In genomic region chr4:42396361-42397255, GRCh38 we compare ENCODE assay signal across 9 cellular contexts. TPM values are rescaled to one million over a fixed set of nuclear protein-coding genes. Genes with fewer than 3 reads are reported as not detected.
A peak's percentile ranks its signal among the peaks of the same experiment; 100 is the strongest.
DNase-seq lines count a peak whose midpoint lies in the region; ATAC-seq, FAIRE-seq and TF ChIP-seq lines count a peak whose summit lies in the region.
"Had no signal": no experiment of that assay in that cellular context is flagged by ENCODE, and none has a peak within 500 bp of the region (broad histone marks: within the 10 kb centered on the region; RNA-seq: fewer than 3 reads in every experiment).

No MANE protein-coding gene starts in this region.

- no peak overlapping the region for H3K4me2 ChIP-seq in HepG2 (ENCODE audit: low read depth, low read length)

- no peak for TF ChIP-seq CTCF in HepG2 (CRISPR knock-in tag; IDR thresholded peaks at IDR 0.05)
- no peak for TF ChIP-seq CTCF in transverse colon (IDR thresholded peaks at IDR 0.05)

- POLR2A ChIA-PET in HepG2 (lab: Yijun Ruan, JAX) = no interaction called here

- TF ChIP-seq EP300 in HepG2 (IDR thresholded peaks at IDR 0.05; ENCODE audit: low read depth in 2 of 2, low read length in 2 of 2) = no peak
- TF ChIP-seq EP300 in HepG2 (CRISPR knock-in tag; IDR thresholded peaks at IDR 0.05; ENCODE audit: borderline replicate concordance) = no peak
- no peak for TF ChIP-seq EP300 in transverse colon (IDR thresholded peaks at IDR 0.05; ENCODE audit: low read depth)

- 46% methylated on average over 46 of the region's 47 CpGs for WGBS in HepG2 (ENCODE audit: low lambda C conversion rate)
- WGBS in transverse colon (ENCODE audit: low coverage in 1 of 2), 2 donors = 17 to 26% methylated on average over 15 to 47 of the region's 47 CpGs

- H3K79me2 ChIP-seq in HepG2 (ENCODE audit: insufficient read depth, low read length) = no peaks in the 10 kb centered on the region

- H3K4me1 Mint-ChIP-seq in activated T-cell treated with anti-CD3 and anti-CD28 coated beads, Interleukin-2, amount 50 U/mL, for 72 hours (ENCODE audit: low read depth) = peaks cover 25% of the 10 kb centered on the region
- peaks cover 11% of the 10 kb centered on the region for H3K4me1 Mint-ChIP-seq in activated T-helper 17 cell treated with anti-CD3 and anti-CD28 coated beads, Interleukin-2, amount 50 U/mL, for 72 hours

- no peak overlapping the region for H3K27ac ChIP-seq in HepG2 (ENCODE audit: extremely low read length, insufficient read depth, low read length)
- no peak overlapping the region for H3K27ac ChIP-seq in transverse colon

- no peak for FAIRE-seq in HepG2 (lab: Jason Lieb, UNC)

- H4K20me1 ChIP-seq in HepG2 (ENCODE audit: insufficient read depth, low read length) = no peaks in the 10 kb centered on the region

- no peak overlapping the region for H2AFZ ChIP-seq in HepG2 (ENCODE audit: low read length)

- CTCF ChIA-PET in HepG2 (lab: Yijun Ruan, JAX; ENCODE audit: low intra/inter-chr PET ratio, low total read pairs) = no interaction called here

- no peak overlapping the region for H3K9ac ChIP-seq in HepG2 (ENCODE audit: insufficient read depth, low read depth, low read length)

- BruUV-seq in HepG2 (replicated peaks; lab: Mats Ljungman, UMichigan) = no TSS peak

- H3K27ac Mint-ChIP-seq in activated T-cell treated with anti-CD3 and anti-CD28 coated beads, Interleukin-2, amount 50 U/mL, for 72 hours = no peak overlapping the region
- H3K27ac Mint-ChIP-seq in activated T-helper 17 cell treated with anti-CD3 and anti-CD28 coated beads, Interleukin-2, amount 50 U/mL, for 72 hours = no peak overlapping the region

- ATAC-seq in activated T-cell treated with anti-CD3 and anti-CD28 coated beads, Interleukin-2, amount 50 U/mL, for 72 hours (replicated peaks in 1 of 2) = peak in 1 of 2 donors; percentile 1
- ATAC-seq in activated T-helper 17 cell treated with anti-CD3 and anti-CD28 coated beads, Interleukin-2, amount 50 U/mL, for 72 hours (replicated peaks) = peak; percentile 20
- ATAC-seq in HepG2 = no peak
- ATAC-seq in GM18498 (IDR thresholded peaks at IDR 0.05; ENCODE audit: unreplicated experiment) = no peak

- intact Hi-C loops in HepG2 (cut with micrococcal nuclease; ENCODE audit: unreplicated experiment) (no loop called here), transverse colon (cut with DNase I; ENCODE audit: low total_unique reads) (no loop called here)

- H3K9me3 ChIP-seq in HepG2 (ENCODE audit: low read length) (no peaks in the 10 kb centered on the region), transverse colon (no peaks in the 10 kb centered on the region)

- H3K4me1 ChIP-seq in HepG2 (ENCODE audit: insufficient read depth, low read length) (no peaks in the 10 kb centered on the region), transverse colon (peaks cover 3 to 31% (median 28%) of the 10 kb centered on the region in 4 donors)

- H3K27me3 ChIP-seq in HepG2 (ENCODE audit: control insufficient read depth in 1 of 2, insufficient read depth in 2 of 2, low read length in 2 of 2) = peaks cover 2 to 47% of the 10 kb centered on the region in 2 experiments
- peaks cover 77% of the 10 kb centered on the region for H3K27me3 ChIP-seq in transverse colon

- TF ChIP-seq RAD21 in HepG2 (CRISPR knock-in tag; IDR thresholded peaks at IDR 0.05) = no peak

- H3K9me3 Mint-ChIP-seq in activated T-cell treated with anti-CD3 and anti-CD28 coated beads, Interleukin-2, amount 50 U/mL, for 72 hours = no peaks in the 10 kb centered on the region
- H3K9me3 Mint-ChIP-seq in activated T-helper 17 cell treated with anti-CD3 and anti-CD28 coated beads, Interleukin-2, amount 50 U/mL, for 72 hours = no peaks in the 10 kb centered on the region

- TF ChIP-seq POLR2A in HepG2 (IDR thresholded peaks at IDR 0.05; ENCODE audit: insufficient read depth in 1 of 2, low read depth in 2 of 2, low read length in 2 of 2) (no peak), transverse colon (IDR thresholded peaks at IDR 0.05) (no peak)

- H3K27me3 Mint-ChIP-seq in activated T-cell treated with anti-CD3 and anti-CD28 coated beads, Interleukin-2, amount 50 U/mL, for 72 hours (ENCODE audit: low read depth) = peaks cover 59% of the 10 kb centered on the region
- peaks cover 39% of the 10 kb centered on the region for H3K27me3 Mint-ChIP-seq in activated T-helper 17 cell treated with anti-CD3 and anti-CD28 coated beads, Interleukin-2, amount 50 U/mL, for 72 hours

- in situ Hi-C loops in HepG2 (cut with HindIII; ENCODE audit: extremely low pct_ligation_motif_present, low pct_unique_long_range_greater_than_20kb) (no loop called here), transverse colon (cut with MboI; ENCODE audit: low pct_ligation_motif_present in 1 of 4, low pct_unique_long_range_greater_than_20kb in 1 of 4, low sequenced_read_pairs in 3 of 4) (no loop called here)

- peak overlapping the region; percentile 84 for H3K4me3 Mint-ChIP-seq in activated T-cell treated with anti-CD3 and anti-CD28 coated beads, Interleukin-2, amount 50 U/mL, for 72 hours
- H3K4me3 Mint-ChIP-seq in activated T-helper 17 cell treated with anti-CD3 and anti-CD28 coated beads, Interleukin-2, amount 50 U/mL, for 72 hours = peak overlapping the region; percentile 75

- H3K36me3 ChIP-seq in HepG2 (replicated peaks in 1 of 2; ENCODE audit: control insufficient read depth in 1 of 2, insufficient read depth in 2 of 2, low read length in 2 of 2) = no peaks in the 10 kb centered on the region
- no peaks in the 10 kb centered on the region for H3K36me3 ChIP-seq in transverse colon

- no peaks in the 10 kb centered on the region for H3K36me3 Mint-ChIP-seq in activated T-cell treated with anti-CD3 and anti-CD28 coated beads, Interleukin-2, amount 50 U/mL, for 72 hours (ENCODE audit: insufficient read depth in 2 of 2)
- no peaks in the 10 kb centered on the region for H3K36me3 Mint-ChIP-seq in activated T-helper 17 cell treated with anti-CD3 and anti-CD28 coated beads, Interleukin-2, amount 50 U/mL, for 72 hours (ENCODE audit: low read depth)

- H3K4me3 ChIP-seq in HepG2 (replicated peaks in 1 of 3; ENCODE audit: insufficient read depth in 1 of 3, low read depth in 2 of 3, low read length in 3 of 3) (no peak overlapping the region), transverse colon (peak overlapping the region; percentile 26 to 61 (median 34))

- DNase-seq in activated T-cell treated with anti-CD3 and anti-CD28 coated beads, Interleukin-2, amount 50 U/mL, for 72 hours = no peak
- DNase-seq in activated T-cell treated with anti-CD3 and anti-CD28 coated beads, Interleukin-2, amount 50 U/mL, for 48 hours = no peak
- DNase-seq in HepG2 (ENCODE audit: low spot score) = no peak
- no peak for DNase-seq in transverse colon
- no peak for DNase-seq in DMS153 (lab: John Stamatoyannopoulos, UW)
- no peak for DNase-seq in activated CD8-positive, alpha-beta memory T cell treated with anti-CD3 and anti-CD28 coated beads for 24 hours
- DNase-seq: DMS 273 treated with DMSO at 0.1 percent for 48 hours had no signal

TF ChIP-seq in HepG2, 621 proteins besides CTCF, POLR2A, EP300 and RAD21 (continues in another document):
- 0 out of 2 replicates have a peak, but pooled peaks have one; percentile 49 for TF ChIP-seq EZH2 (conservative IDR thresholded peaks at IDR 0.05; ENCODE audit: low read depth, low read length)
- no peak for TF ChIP-seq ARID3A (IDR thresholded peaks at IDR 0.05; ENCODE audit: low read depth, low read length)

RNA-seq across cellular contexts. Expression of gene SHISA3, which starts 0.7 kb away (rescaled TPM):
- total RNA-seq in activated T-cell treated with anti-CD3 and anti-CD28 coated beads, Interleukin-2, amount 50 U/mL, for 72 hours = under 1 TPM; 0.23 to 0.41 TPM
- not detected for total RNA-seq in activated T-helper 17 cell treated with anti-CD3 and anti-CD28 coated beads, Interleukin-2, amount 50 U/mL, for 72 hours
- total RNA-seq in HepG2 (2016; rRNA removed; fragmentation: Illumina TruSeq; extraction: Trizol) (not detected in 2 replicates), transverse colon (1 to 10 TPM in 3 of 4 donors, not detected in 1; 1.1 to 1.7 (median 1.6) TPM)
- not detected in 2 replicates for total RNA-seq in HepG2 (2016; cell fraction: cytosol; rRNA removed; fragmentation: Illumina TruSeq; extraction: Trizol; ENCODE audit: low read depth)
- not detected in 2 replicates for total RNA-seq in HepG2 (2016; cell fraction: insoluble cytoplasmic fraction; rRNA removed; fragmentation: Illumina TruSeq; extraction: Trizol)
- not detected in 2 replicates for total RNA-seq in HepG2 (2016; cell fraction: membrane; rRNA removed; fragmentation: Illumina TruSeq; extraction: Trizol)
- not detected in 2 replicates for total RNA-seq in HepG2 (2016; cell fraction: nucleus; rRNA removed; fragmentation: Illumina TruSeq; extraction: Trizol)
- polyA plus RNA-seq in HepG2 (2011; rRNA removed) = not detected in 2 replicates
- polyA plus RNA-seq in HepG2 (2011; cell fraction: cytosol; rRNA removed) = not detected in 2 replicates
- polyA plus RNA-seq in HepG2 (2011; cell fraction: nucleus; rRNA removed) = not detected in 2 replicates
- not detected in 2 replicates for polyA plus RNA-seq in HepG2 (2012)
- not detected in 2 replicates for polyA plus RNA-seq in HepG2 (2016; cell fraction: cytosol; fragmentation: Illumina TruSeq; extraction: Trizol; ENCODE audit: low read depth)
- polyA plus RNA-seq in HepG2 (2016; cell fraction: insoluble cytoplasmic fraction; fragmentation: Illumina TruSeq; extraction: Trizol; ENCODE audit: low read depth) = not detected in 2 replicates
- polyA plus RNA-seq in HepG2 (2016; cell fraction: membrane; fragmentation: Illumina TruSeq; extraction: Trizol; ENCODE audit: low read depth) = not detected in 2 replicates
- polyA plus RNA-seq in HepG2 (2016; cell fraction: nucleus; fragmentation: Illumina TruSeq; extraction: Trizol; ENCODE audit: insufficient read depth, low read depth) = not detected in 2 replicates
- not detected in 2 replicates for polyA minus RNA-seq in HepG2 (2011; rRNA and poly(A)+ RNA removed; ENCODE audit: low replicate concordance)
- polyA minus RNA-seq in HepG2 (2011; cell fraction: cytosol; rRNA and poly(A)+ RNA removed) = not detected in 2 replicates
- polyA minus RNA-seq in HepG2 (2011; cell fraction: nucleus; rRNA and poly(A)+ RNA removed) = not detected in 2 replicates

Comparison
In these comparisons a context has a peak if more than half of its experiments do, and no peak if none do; other contexts are left out.
1. H3K4me3 ChIP-seq: peak in transverse colon (4 of 4); none in HepG2 (0 of 3).